In genomic region chr10:99345350-99345749, GRCh38 we compare ENCODE assay signal across 20 cellular contexts. TPM values are rescaled to one million over a fixed set of nuclear protein-coding genes. Genes with fewer than 3 reads are reported as not detected.
A peak's percentile ranks its signal among the peaks of the same experiment; 100 is the strongest.
DNase-seq lines count a peak whose midpoint lies in the region; ATAC-seq and TF ChIP-seq lines count a peak whose summit lies in the region.
"Had no signal": no experiment of that assay in that cellular context is flagged by ENCODE, and none has a peak within 500 bp of the region (broad histone marks: within the 10 kb centered on the region; RNA-seq: fewer than 3 reads in every experiment).

No MANE protein-coding gene starts in this region.

- H3K4me3 ChIP-seq in SJSA1 (no peak overlapping the region), left lung (no peak overlapping the region), heart right ventricle (no peak overlapping the region)
- H3K4me3 ChIP-seq: heart left ventricle, stomach had no signal

- H3K27ac Mint-ChIP-seq in chondrocyte (ENCODE audit: unreplicated experiment): no peak overlapping the region
- H3K27ac Mint-ChIP-seq: activated CD4-positive, alpha-beta T cell treated with anti-CD3 and anti-CD28 coated beads, Interleukin-2, amount 10 ng/mL, durations not matched to agents 7 days and 5 days; activated naive CD8-positive, alpha-beta T cell treated with anti-CD3 and anti-CD28 coated beads, Interleukin-2, amount 10 ng/mL, durations not matched to agents 7 days and 5 days; activated T-cell treated with anti-CD3 and anti-CD28 coated beads, Interleukin-2, amount 50 U/mL, for 24 hours; CD14-positive monocyte; T-helper 2 cell treated with Interferon-gamma antibody and Interleukin-4, amounts not matched to agents 5 μg/mL and 100 μg/mL, for 36 hours had no signal

- no peak overlapping the region for H3K4me3 Mint-ChIP-seq in chondrocyte (ENCODE audit: unreplicated experiment)
- H3K4me3 Mint-ChIP-seq: activated CD4-positive, alpha-beta T cell treated with anti-CD3 and anti-CD28 coated beads, Interleukin-2, amount 10 ng/mL, durations not matched to agents 7 days and 5 days; activated naive CD8-positive, alpha-beta T cell treated with anti-CD3 and anti-CD28 coated beads, Interleukin-2, amount 10 ng/mL, durations not matched to agents 7 days and 5 days; activated T-cell treated with anti-CD3 and anti-CD28 coated beads, Interleukin-2, amount 50 U/mL, for 24 hours; CD14-positive monocyte; T-helper 2 cell treated with Interferon-gamma antibody and Interleukin-4, amounts not matched to agents 5 μg/mL and 100 μg/mL, for 36 hours had no signal

- intact Hi-C loops in left lung (cut with DNase I): no loop called here
- intact Hi-C loops in heart right ventricle (cut with DNase I): no loop called here

- TF ChIP-seq CTCF in left lung (IDR thresholded peaks at IDR 0.05) (no peak), heart right ventricle (IDR thresholded peaks at IDR 0.05) (no peak), chondrocyte (IDR thresholded peaks at IDR 0.05) (no peak)

- peak; percentile 55 for DNase-seq in Caki2 (ENCODE audit: low read depth)
- DNase-seq in SJSA1 (ENCODE audit: low read depth in 1 of 2, low spot score in 2 of 2): peak; percentile 65 to 75
- DNase-seq in left lung: no peak
- DNase-seq in substantia nigra (lab: John Stamatoyannopoulos, UW): no peak
- DNase-seq in heart right ventricle: no peak
- no peak for DNase-seq in chondrocyte (ENCODE audit: low spot score)
- DNase-seq: activated CD4-positive, alpha-beta T cell treated with anti-CD3 and anti-CD28 coated beads, Interleukin-2, amount 10 ng/mL, durations not matched to agents 7 days and 5 days; activated naive CD8-positive, alpha-beta T cell treated with anti-CD3 and anti-CD28 coated beads, Interleukin-2, amount 10 ng/mL, durations not matched to agents 7 days and 5 days; activated T-cell treated with anti-CD3 and anti-CD28 coated beads, Interleukin-2, amount 50 U/mL, for 24 hours; GF-D8; heart left ventricle; kidney; NCI-H2081 treated with DMSO at 0.1 percent for 48 hours; NCI-H748 treated with DMSO at 0.1 percent for 48 hours; stomach had no signal

- H3K9me3 ChIP-seq in SJSA1 (replicated peaks): no peaks in the 10 kb centered on the region
- no peaks in the 10 kb centered on the region for H3K9me3 ChIP-seq in left lung
- no peaks in the 10 kb centered on the region for H3K9me3 ChIP-seq in heart right ventricle
- H3K9me3 ChIP-seq: heart left ventricle, stomach had no signal

- no peaks in the 10 kb centered on the region for H3K9me3 Mint-ChIP-seq in chondrocyte (ENCODE audit: low read depth)
- H3K9me3 Mint-ChIP-seq: activated CD4-positive, alpha-beta T cell treated with anti-CD3 and anti-CD28 coated beads, Interleukin-2, amount 10 ng/mL, durations not matched to agents 7 days and 5 days; activated naive CD8-positive, alpha-beta T cell treated with anti-CD3 and anti-CD28 coated beads, Interleukin-2, amount 10 ng/mL, durations not matched to agents 7 days and 5 days; activated T-cell treated with anti-CD3 and anti-CD28 coated beads, Interleukin-2, amount 50 U/mL, for 24 hours; CD14-positive monocyte; T-helper 2 cell treated with Interferon-gamma antibody and Interleukin-4, amounts not matched to agents 5 μg/mL and 100 μg/mL, for 36 hours had no signal

- ATAC-seq in HG02610 (IDR thresholded peaks at IDR 0.05; ENCODE audit: unreplicated experiment) (peak; percentile 57), left lung (peak; percentile 58), heart right ventricle (no peak), HG02981 (IDR thresholded peaks at IDR 0.05; ENCODE audit: unreplicated experiment) (no peak)
- ATAC-seq: heart left ventricle had no signal

- no peaks in the 10 kb centered on the region for H3K4me1 Mint-ChIP-seq in chondrocyte (ENCODE audit: low read depth)
- H3K4me1 Mint-ChIP-seq: CD14-positive monocyte had no signal

- no peaks in the 10 kb centered on the region for H3K36me3 ChIP-seq in SJSA1
- no peaks in the 10 kb centered on the region for H3K36me3 ChIP-seq in left lung
- no peaks in the 10 kb centered on the region for H3K36me3 ChIP-seq in heart right ventricle
- H3K36me3 ChIP-seq: heart left ventricle, stomach had no signal

- peaks cover 12% of the 10 kb centered on the region for H3K27me3 Mint-ChIP-seq in chondrocyte (ENCODE audit: low read depth)

- WGBS in heart right ventricle, 2 donors: 70 to 85% methylated on average over 1 of the region's 1 CpG

- H3K4me1 ChIP-seq in SJSA1 (replicated peaks): peaks cover 20% of the 10 kb centered on the region
- no peaks in the 10 kb centered on the region for H3K4me1 ChIP-seq in left lung
- peaks cover 0 to 16% (median 0%) of the 10 kb centered on the region in 9 donors for H3K4me1 ChIP-seq in heart right ventricle
- H3K4me1 ChIP-seq: parathyroid adenoma had no signal

- peak overlapping the region; percentile 62 for H3K27ac ChIP-seq in SJSA1
- H3K27ac ChIP-seq in left lung: no peak overlapping the region
- H3K27ac ChIP-seq in substantia nigra (ENCODE audit: low read depth, low read length, poor library complexity, severe bottlenecking): no peak overlapping the region
- H3K27ac ChIP-seq in heart right ventricle: no peak overlapping the region
- H3K27ac ChIP-seq: heart left ventricle, parathyroid adenoma, stomach had no signal

- in situ Hi-C loops in Caki2 (cut with HindIII; ENCODE audit: low pct_unique_long_range_greater_than_20kb, low sequenced_read_pairs): no loop called here

- H3K36me3 Mint-ChIP-seq in chondrocyte (ENCODE audit: low read depth): no peaks in the 10 kb centered on the region
- H3K36me3 Mint-ChIP-seq: activated naive CD8-positive, alpha-beta T cell treated with anti-CD3 and anti-CD28 coated beads, Interleukin-2, amount 10 ng/mL, durations not matched to agents 7 days and 5 days; CD14-positive monocyte had no signal

- H3K27me3 ChIP-seq in SJSA1 (replicated peaks): no peaks in the 10 kb centered on the region
- no peaks in the 10 kb centered on the region for H3K27me3 ChIP-seq in left lung
- H3K27me3 ChIP-seq in heart right ventricle: peaks cover 0 to 19% (median 0%) of the 10 kb centered on the region in 7 donors
- H3K27me3 ChIP-seq: heart left ventricle, stomach had no signal

RNA-seq across cellular contexts. Expression of gene CNNM1, which starts 16.2 kb away (rescaled TPM):
- 3.6 and 5.2 TPM in 2 replicates for total RNA-seq in Caki2 (2014; rRNA removed; shearing (Covaris generic); ENCODE audit: low replicate concordance)
- not detected in 2 replicates for total RNA-seq in SJSA1 (2014; rRNA removed; shearing (Covaris generic))
- total RNA-seq in left lung: under 1 TPM; 0.79 to 0.94 TPM
- total RNA-seq in heart right ventricle: under 1 TPM in 6 of 10 donors, not detected in 4; 0.07 to 0.24 (median 0.14) TPM
- under 1 TPM; 0.01 to 0.07 TPM for polyA plus RNA-seq in heart right ventricle
- 0.20 to 0.36 TPM (median 0.21 TPM) in 3 replicates for total RNA-seq in chondrocyte
- polyA plus RNA-seq: CD14-positive monocyte had no signal

Comparison
In these comparisons a context has a peak if more than half of its experiments do, and no peak if none do; other contexts are left out.
1. DNase-seq: peak in Caki2 (single experiment) and SJSA1 (2 of 2); none in left lung (0 of 2), substantia nigra (0 of 49), heart right ventricle (0 of 2) and chondrocyte (single experiment).
2. ATAC-seq: peak in HG02610 (single experiment) and left lung (single experiment); none in heart right ventricle (0 of 8) and HG02981 (single experiment).